13 cellular contexts compared by ENCODE assay signal in genomic region chr7:17781491-17782215, GRCh38.
DNase-seq lines count a peak whose midpoint lies in the region; ATAC-seq, FAIRE-seq and TF ChIP-seq lines count a peak whose summit lies in the region.
"Had no signal": no experiment of that assay in that cellular context is flagged by ENCODE, and none has a peak within 500 bp of the region (broad histone marks: within the 10 kb centered on the region; RNA-seq: fewer than 3 reads in every experiment).

No MANE protein-coding gene starts in this region.

- no peaks in the 10 kb centered on the region for H3K4me1 ChIP-seq in K562 (replicated peaks in 1 of 2; ENCODE audit: control insufficient read depth in 2 of 2, insufficient read depth in 2 of 2, low read length in 2 of 2)

- no peaks in the 10 kb centered on the region for H4K20me1 ChIP-seq in K562 (replicated peaks; ENCODE audit: control insufficient read depth, insufficient read depth, low read length)

- WGBS in K562 (ENCODE audit: insufficient coverage, low coverage, missing lambda C conversion rate), result 6% methylated on average over 7 of the region's 7 CpGs

- ATAC-seq in K562, result peak; percentile 43
- ATAC-seq in GM19023 (IDR thresholded peaks at IDR 0.05; ENCODE audit: unreplicated experiment), result no peak
- ATAC-seq in GM18511 (IDR thresholded peaks at IDR 0.05; ENCODE audit: unreplicated experiment), result no peak
- ATAC-seq: sciatic nerve; stimulated activated naive B cell treated with anti-CD40 and anti-IgM and Interleukin-4, amounts not matched to agents 10 μg/mL and 1 μg/mL and 100 μg/mL, for 72 hours had no signal

- DNase-seq in H4 (ENCODE audit: low spot score) (peak; percentile 99), NCI-H1694 treated with DMSO at 0.1 percent for 48 hours (lab: John Stamatoyannopoulos, UW) (peak; percentile 65), K562 (ENCODE audit: extremely low read depth in 1 of 4, low spot score in 3 of 4) (peak in 1 of 4 experiments; percentile 7), non-pigmented ciliary epithelial cell (ENCODE audit: low read depth) (peak; percentile 70), NCI-H1436 treated with DMSO at 0.1 percent for 48 hours (lab: John Stamatoyannopoulos, UW) (no peak)
- DNase-seq: activated CD4-positive, CD25-positive, alpha-beta regulatory T cell treated with anti-CD3 and anti-CD28 coated beads, Interleukin-2, amount 50 U/mL, for 72 hours; activated CD8-positive, alpha-beta memory T cell treated with anti-CD3 and anti-CD28 coated beads, Interleukin-2, amount 50 U/mL, for 48 hours; erythroblast; stimulated activated naive B cell treated with anti-CD40 and anti-IgM and Interleukin-4, amounts not matched to agents 10 μg/mL and 1 μg/mL and 100 μg/mL, for 72 hours had no signal

- in situ Hi-C loops in K562 (cut with MboI), result no loop called here

- TF ChIP-seq CTCF in K562 (IDR thresholded peaks at IDR 0.05 in 2 of 3, conservative IDR thresholded peaks at IDR 0.05 in 1 of 3; ENCODE audit: insufficient read depth in 2 of 3, low read depth in 1 of 3, low read length in 3 of 3), result no peak

- H3K79me2 ChIP-seq in K562 (ENCODE audit: control insufficient read depth, insufficient read depth, low read length), result no peaks in the 10 kb centered on the region

- POLR2A ChIA-PET in K562 (lab: Yijun Ruan, JAX), result no interaction called here

- H3K9ac ChIP-seq in K562 (ENCODE audit: insufficient read depth in 1 of 2, low read depth in 2 of 2, low read length in 2 of 2), result no peak overlapping the region

- H3K4me2 ChIP-seq in K562 (ENCODE audit: insufficient read depth, low read length), result no peak overlapping the region

- H3K36me3 ChIP-seq in K562 (ENCODE audit: control insufficient read depth, insufficient read depth, low read length), result no peaks in the 10 kb centered on the region
- H3K36me3 ChIP-seq: vagina had no signal

- H3K9me3 ChIP-seq in K562 (replicated peaks; ENCODE audit: control insufficient read depth, insufficient read depth, low read depth, low read length), result no peaks in the 10 kb centered on the region
- H3K9me3 ChIP-seq: vagina had no signal

- no peak for TF ChIP-seq POLR2A in K562 (conservative IDR thresholded peaks at IDR 0.05)

- BruUV-seq in K562 (replicated peaks; lab: Mats Ljungman, UMichigan), result no TSS peak

- TF ChIP-seq EP300 in K562 (IDR thresholded peaks at IDR 0.05; ENCODE audit: low read length), result no peak

- H3K27ac ChIP-seq in K562 (ENCODE audit: extremely low read depth, low read depth, low read length), result no peak overlapping the region
- H3K27ac ChIP-seq: vagina had no signal

- no peaks in the 10 kb centered on the region for H3K27me3 ChIP-seq in K562 (ENCODE audit: control insufficient read depth in 2 of 2, insufficient read depth in 2 of 2, low read length in 2 of 2)
- H3K27me3 ChIP-seq: vagina had no signal

- no peak for TF ChIP-seq RAD21 in K562 (CRISPR knock-in tag; conservative IDR thresholded peaks at IDR 0.05 in 1 of 2, IDR thresholded peaks at IDR 0.05 in 1 of 2)

- H3K9me1 ChIP-seq in K562 (ENCODE audit: control insufficient read depth, insufficient read depth, low read length), result no peaks in the 10 kb centered on the region

- H2AFZ ChIP-seq in K562 (ENCODE audit: low read depth, low read length), result no peak overlapping the region

- CTCF ChIA-PET in K562 (lab: Yijun Ruan, JAX; ENCODE audit: low intra/inter-chr PET ratio), result no interaction called here

- H3K4me3 ChIP-seq in K562, result no peak overlapping the region
- H3K4me3 ChIP-seq: vagina had no signal

- no peak for FAIRE-seq in K562 (lab: Jason Lieb, UNC)

- intact Hi-C loops in K562 (cut with micrococcal nuclease), result no loop called here

TF ChIP-seq in K562, 482 proteins besides CTCF, POLR2A, EP300 and RAD21:
- TF ChIP-seq FOSL1 (tag; conservative IDR thresholded peaks at IDR 0.05), result peak; percentile 47
- no peak for TF ChIP-seq THAP7 (CRISPR knock-in tag; IDR thresholded peaks at IDR 0.05)
- peak; percentile 39; the same call in 1 of the 2 replicates for TF ChIP-seq JUND (IDR thresholded peaks at IDR 0.05; ENCODE audit: borderline replicate concordance, low read depth, low read length)
- TF ChIP-seq JUND (tag; IDR thresholded peaks at IDR 0.05; ENCODE audit: borderline replicate concordance, low read depth, low read length), result no peak
- TF ChIP-seq NR4A1 (CRISPR knock-in tag; IDR thresholded peaks at IDR 0.05), result no peak
- no peak for TF ChIP-seq NR4A1 (tag; IDR thresholded peaks at IDR 0.05)
- TF ChIP-seq ATF3 (IDR thresholded peaks at IDR 0.05), result 0 out of 2 replicates have a peak, but pooled peaks have one; percentile 11
- no peak for TF ChIP-seq ATF3 (CRISPR knock-in tag; conservative IDR thresholded peaks at IDR 0.05)
